Comparison of ENCODE assay signal across 21 cellular contexts in genomic region chr2:42938671-42939370, GRCh38.
DNase-seq lines count a peak whose midpoint lies in the region; ATAC-seq, FAIRE-seq and TF ChIP-seq lines count a peak whose summit lies in the region.
"Had no signal": no experiment of that assay in that cellular context is flagged by ENCODE, and none has a peak within 500 bp of the region (broad histone marks: within the 10 kb centered on the region; RNA-seq: fewer than 3 reads in every experiment).

No MANE protein-coding gene starts in this region.

- H3K9me1 ChIP-seq in K562 (ENCODE audit: control insufficient read depth, insufficient read depth, low read length), result no peaks in the 10 kb centered on the region

- no peaks in the 10 kb centered on the region for H3K79me2 ChIP-seq in K562 (ENCODE audit: control insufficient read depth, insufficient read depth, low read length)

- H3K4me2 ChIP-seq in K562 (ENCODE audit: insufficient read depth, low read length) (no peak overlapping the region), mesenchymal stem cell (ENCODE audit: low read length, poor library complexity, severe bottlenecking) (no peak overlapping the region)

- ATAC-seq in K562, result no peak
- no peak for ATAC-seq in HG03378 (IDR thresholded peaks at IDR 0.05; ENCODE audit: unreplicated experiment)
- ATAC-seq: GM12878 had no signal

- no peak overlapping the region for H4K8ac ChIP-seq in mesenchymal stem cell (ENCODE audit: low read length)

- H3K4me3 ChIP-seq in K562 (no peak overlapping the region), mesenchymal stem cell (ENCODE audit: insufficient read depth in 1 of 2, low read depth in 1 of 2, low read length in 2 of 2) (no peak overlapping the region), sigmoid colon (no peak overlapping the region), transverse colon (no peak overlapping the region)
- H3K4me3 ChIP-seq: GM12878 had no signal

- intact Hi-C loops in K562 (cut with micrococcal nuclease) (no loop called here), sigmoid colon (cut with DNase I) (loop anchor here (2.0 kb wide), 1 partner anchor 110 kb away; no protein-coding TSS in a partner anchor), transverse colon (cut with DNase I; ENCODE audit: low total_unique reads) (no loop called here)

- in situ Hi-C loops in K562 (cut with MboI) (no loop called here), transverse colon (cut with MboI; ENCODE audit: low pct_ligation_motif_present in 1 of 4, low pct_unique_long_range_greater_than_20kb in 1 of 4, low sequenced_read_pairs in 3 of 4) (loop anchor here in 2 of 4 donors (25.0 kb wide), 1 partner anchor 102 kb away; no protein-coding TSS in a partner anchor)

- no peak overlapping the region for H3K4ac ChIP-seq in mesenchymal stem cell (ENCODE audit: low read depth in 1 of 2, low read length in 2 of 2)

- DNase-seq in K562 (ENCODE audit: extremely low read depth in 1 of 4, low spot score in 3 of 4) (no peak), mesenchymal stem cell (no peak), sigmoid colon (no peak), transverse colon (no peak), activated T-cell treated with anti-CD3 and anti-CD28 coated beads for 4 hours (no peak), T-helper 1 cell (no peak)
- DNase-seq: ACHN, AML-193, DMS 273 treated with DMSO at 0.1 percent for 48 hours, GDM1, HFFc6, Karpas-422, MM.1S, NCI-H1105 treated with DMSO at 0.1 percent for 48 hours, NCI-H187, NCI-H446, NCI-H69, SHP77 treated with DMSO at 0.1 percent for 48 hours had no signal

- H3K4me1 ChIP-seq in K562 (replicated peaks in 1 of 2; ENCODE audit: control insufficient read depth in 2 of 2, insufficient read depth in 2 of 2, low read length in 2 of 2), result peaks cover 11 to 37% of the 10 kb centered on the region in 2 experiments
- peaks cover 10% of the 10 kb centered on the region for H3K4me1 ChIP-seq in mesenchymal stem cell (ENCODE audit: control insufficient read depth, insufficient read depth, low read depth, low read length)
- H3K4me1 ChIP-seq in sigmoid colon, result peaks cover 0 to 14% (median 13%) of the 10 kb centered on the region in 4 donors
- peaks cover 2 to 19% (median 16%) of the 10 kb centered on the region in 4 donors for H3K4me1 ChIP-seq in transverse colon

- no peak overlapping the region for H2BK5ac ChIP-seq in mesenchymal stem cell (ENCODE audit: low read depth, low read length, poor library complexity, severe bottlenecking)

- H3K9ac ChIP-seq in K562 (ENCODE audit: insufficient read depth in 1 of 2, low read depth in 2 of 2, low read length in 2 of 2) (no peak overlapping the region), mesenchymal stem cell (ENCODE audit: low read length) (no peak overlapping the region)

- H4K91ac ChIP-seq in mesenchymal stem cell (ENCODE audit: low read length), result peak overlapping the region; percentile 67

- BruUV-seq in K562 (replicated peaks; lab: Mats Ljungman, UMichigan), result no TSS peak

- CTCF ChIA-PET in K562 (lab: Yijun Ruan, JAX; ENCODE audit: low intra/inter-chr PET ratio), result no interaction called here

- no peak overlapping the region for H3K27ac ChIP-seq in K562 (ENCODE audit: extremely low read depth, low read depth, low read length)
- no peak overlapping the region for H3K27ac ChIP-seq in mesenchymal stem cell (ENCODE audit: low read length, poor library complexity, severe bottlenecking)
- peak overlapping the region; percentile 10 to 54 (median 32) for H3K27ac ChIP-seq in sigmoid colon
- H3K27ac ChIP-seq in transverse colon, result peak overlapping the region; percentile 15 to 51 (median 36)

- H3K36me3 ChIP-seq in K562 (ENCODE audit: control insufficient read depth, insufficient read depth, low read length) (no peaks in the 10 kb centered on the region), mesenchymal stem cell (ENCODE audit: control insufficient read depth in 1 of 2, insufficient read depth in 2 of 2, low read depth in 1 of 2, low read length in 2 of 2) (no peaks in the 10 kb centered on the region), sigmoid colon (no peaks in the 10 kb centered on the region), transverse colon (no peaks in the 10 kb centered on the region)

- H3K79me1 ChIP-seq in mesenchymal stem cell (replicated peaks; ENCODE audit: low read length, poor library complexity, severe bottlenecking), result no peaks in the 10 kb centered on the region

- 51% methylated on average over 3 of the region's 3 CpGs for WGBS in K562 (ENCODE audit: insufficient coverage, low coverage, missing lambda C conversion rate)
- WGBS in mesenchymal stem cell, result 79% methylated on average over 3 of the region's 3 CpGs
- 86 to 88% methylated on average over 3 of the region's 3 CpGs for WGBS in sigmoid colon, 2 donors
- WGBS in transverse colon (ENCODE audit: low coverage in 1 of 2), 2 donors, result 84 to 100% methylated on average over 2 to 3 of the region's 3 CpGs

- H2BK12ac ChIP-seq in mesenchymal stem cell (ENCODE audit: low read length in 2 of 2), result peak overlapping the region in 1 of 2 experiments; percentile 11

- H2BK15ac ChIP-seq in mesenchymal stem cell (ENCODE audit: low read depth, poor library complexity, severe bottlenecking), result no peak overlapping the region

- H2AFZ ChIP-seq in K562 (ENCODE audit: low read depth, low read length), result peak overlapping the region; percentile 38; the same call in 1 of the 2 replicates
- no peak overlapping the region for H2AFZ ChIP-seq in mesenchymal stem cell (ENCODE audit: low read depth, low read length)

- H4K20me1 ChIP-seq in K562 (replicated peaks; ENCODE audit: control insufficient read depth, insufficient read depth, low read length), result no peaks in the 10 kb centered on the region

- TF ChIP-seq CTCF in K562 (IDR thresholded peaks at IDR 0.05 in 2 of 3, conservative IDR thresholded peaks at IDR 0.05 in 1 of 3; ENCODE audit: insufficient read depth in 2 of 3, low read depth in 1 of 3, low read length in 3 of 3) (no peak), sigmoid colon (IDR thresholded peaks at IDR 0.05) (no peak), transverse colon (IDR thresholded peaks at IDR 0.05) (no peak)

- peak overlapping the region in 1 of 2 experiments; percentile 14 for H3K23ac ChIP-seq in mesenchymal stem cell (ENCODE audit: low read length in 2 of 2)

- POLR2A ChIA-PET in K562 (lab: Yijun Ruan, JAX), result no interaction called here

- no peak for FAIRE-seq in K562 (lab: Jason Lieb, UNC)
- FAIRE-seq: GM12878, RCC 7860 had no signal

- peak overlapping the region in 1 of 2 experiments; percentile 42 for H3K18ac ChIP-seq in mesenchymal stem cell (ENCODE audit: low read depth in 1 of 2, low read length in 2 of 2)

- no peak for TF ChIP-seq EP300 in K562 (IDR thresholded peaks at IDR 0.05; ENCODE audit: low read length)
- no peak for TF ChIP-seq EP300 in sigmoid colon (IDR thresholded peaks at IDR 0.05)
- no peak for TF ChIP-seq EP300 in transverse colon (IDR thresholded peaks at IDR 0.05; ENCODE audit: low read depth)

- H3K27me3 ChIP-seq in K562 (ENCODE audit: control insufficient read depth in 2 of 2, insufficient read depth in 2 of 2, low read length in 2 of 2), result no peaks in the 10 kb centered on the region
- H3K27me3 ChIP-seq in mesenchymal stem cell (ENCODE audit: control insufficient read depth in 1 of 2, insufficient read depth in 1 of 2, low read length in 2 of 2), result no peaks in the 10 kb centered on the region
- H3K27me3 ChIP-seq in sigmoid colon, result no peaks in the 10 kb centered on the region
- no peaks in the 10 kb centered on the region for H3K27me3 ChIP-seq in transverse colon

- TF ChIP-seq RAD21 in K562 (CRISPR knock-in tag; conservative IDR thresholded peaks at IDR 0.05 in 1 of 2, IDR thresholded peaks at IDR 0.05 in 1 of 2), result no peak

- H2BK120ac ChIP-seq in mesenchymal stem cell (ENCODE audit: low read depth, low read length), result no peak overlapping the region

- TF ChIP-seq POLR2A in K562 (conservative IDR thresholded peaks at IDR 0.05), result no peak
- TF ChIP-seq POLR2A in sigmoid colon (IDR thresholded peaks at IDR 0.05), result no peak
- TF ChIP-seq POLR2A in transverse colon (IDR thresholded peaks at IDR 0.05), result no peak

- peak overlapping the region in 1 of 2 experiments; percentile 11 for H3K14ac ChIP-seq in mesenchymal stem cell (ENCODE audit: low read length in 2 of 2)

- H2AK5ac ChIP-seq in mesenchymal stem cell (ENCODE audit: low read length, severe bottlenecking), result no peak overlapping the region

- H3K9me3 ChIP-seq in K562 (replicated peaks; ENCODE audit: control insufficient read depth, insufficient read depth, low read depth, low read length), result no peaks in the 10 kb centered on the region
- H3K9me3 ChIP-seq in mesenchymal stem cell (ENCODE audit: control insufficient read depth, low read length), result no peaks in the 10 kb centered on the region
- H3K9me3 ChIP-seq in sigmoid colon, result no peaks in the 10 kb centered on the region
- no peaks in the 10 kb centered on the region for H3K9me3 ChIP-seq in transverse colon

TF ChIP-seq in K562, 482 proteins besides CTCF, POLR2A, EP300 and RAD21 (continues in another document):
- no peak for TF ChIP-seq ETS2 (tag; IDR thresholded peaks at IDR 0.05; ENCODE audit: borderline replicate concordance, poor library complexity, severe bottlenecking)
- TF ChIP-seq CLOCK (CRISPR knock-in tag; IDR thresholded peaks at IDR 0.05; ENCODE audit: borderline replicate concordance), result no peak
- no peak for TF ChIP-seq MAFK (IDR thresholded peaks at IDR 0.05; ENCODE audit: low read length)
- no peak for TF ChIP-seq TBL1XR1 (IDR thresholded peaks at IDR 0.05; ENCODE audit: low read length in 2 of 2)
- TF ChIP-seq POLR2B (IDR thresholded peaks at IDR 0.05; ENCODE audit: low read depth, partially characterized antibody), result no peak

Comparison
In these comparisons a context has a peak if more than half of its experiments do, and no peak if none do; other contexts are left out.
1. H3K27ac ChIP-seq: peak in sigmoid colon (4 of 4) and transverse colon (4 of 4); none in K562 (single experiment) and mesenchymal stem cell (single experiment).